Comparison of ENCODE assay signal across 1 cellular context in the genomic region with DNA sequence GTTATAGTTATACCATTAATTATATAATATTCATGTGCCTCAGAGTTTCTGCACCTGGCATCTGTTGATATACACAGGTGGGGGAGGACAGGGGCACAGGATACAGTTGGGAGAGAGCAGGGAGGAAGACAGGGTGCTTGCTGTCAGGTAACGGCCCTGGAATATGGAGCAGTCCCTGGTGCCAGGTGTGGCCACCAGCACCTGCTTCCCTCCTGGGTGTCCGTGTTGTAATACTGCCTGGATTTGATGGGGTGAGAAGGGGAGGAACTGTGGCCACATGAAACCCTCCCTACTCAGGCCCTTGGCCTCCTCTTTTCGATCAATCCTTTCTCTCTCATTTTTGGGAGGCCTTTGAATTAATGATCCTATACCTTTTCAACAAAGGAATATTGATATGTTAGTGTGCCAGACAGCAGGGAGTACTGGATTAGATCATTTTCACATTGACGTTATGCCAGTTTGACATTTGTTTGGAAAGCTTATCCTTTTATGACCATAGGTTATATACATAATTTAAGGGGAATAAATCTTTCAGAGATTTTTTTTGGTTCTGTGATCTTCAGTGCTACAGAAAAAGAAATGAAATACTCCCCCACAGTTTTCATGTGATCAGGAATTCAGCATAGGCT.
TF ChIP-seq lines count a peak whose summit lies in the region.

No MANE protein-coding gene starts in this region.

TF ChIP-seq in IMR-90, 13 proteins besides CTCF, POLR2A, EP300 and RAD21 (continued from another document):
- TF ChIP-seq, protein P1, sequence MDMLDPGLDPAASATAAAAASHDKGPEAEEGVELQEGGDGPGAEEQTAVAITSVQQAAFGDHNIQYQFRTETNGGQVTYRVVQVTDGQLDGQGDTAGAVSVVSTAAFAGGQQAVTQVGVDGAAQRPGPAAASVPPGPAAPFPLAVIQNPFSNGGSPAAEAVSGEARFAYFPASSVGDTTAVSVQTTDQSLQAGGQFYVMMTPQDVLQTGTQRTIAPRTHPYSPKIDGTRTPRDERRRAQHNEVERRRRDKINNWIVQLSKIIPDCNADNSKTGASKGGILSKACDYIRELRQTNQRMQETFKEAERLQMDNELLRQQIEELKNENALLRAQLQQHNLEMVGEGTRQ (IDR thresholded peaks at IDR 0.05; ENCODE audit: low read depth, low read length): no peak
- TF ChIP-seq NFE2L2 (IDR thresholded peaks at IDR 0.05; ENCODE audit: low read depth, low read length): no peak
- TF ChIP-seq CEBPB (IDR thresholded peaks at IDR 0.05; ENCODE audit: low read depth, low read length): no peak
- no peak for TF ChIP-seq FOS (IDR thresholded peaks at IDR 0.05; ENCODE audit: low read depth, low read length)
- no peak for TF ChIP-seq CHD1 (IDR thresholded peaks at IDR 0.05; ENCODE audit: low read depth, low read length)
- no peak for TF ChIP-seq RCOR1 (IDR thresholded peaks at IDR 0.05; ENCODE audit: insufficient replicate concordance, low read length)
- no peak for TF ChIP-seq BHLHE40 (IDR thresholded peaks at IDR 0.05; ENCODE audit: low read depth, low read length)
- no peak for TF ChIP-seq MAFK (IDR thresholded peaks at IDR 0.05; ENCODE audit: low read depth, low read length)
